In genomic region chr10:79602953-79603352, GRCh38 we compare ENCODE assay signal across 28 cellular contexts. TPM values are rescaled to one million over a fixed set of nuclear protein-coding genes. Genes with fewer than 3 reads are reported as not detected.
"Had no signal": no experiment of that assay in that cellular context is flagged by ENCODE, and none has a peak within 500 bp of the region (broad histone marks: within the 10 kb centered on the region; RNA-seq: fewer than 3 reads in every experiment).

No MANE protein-coding gene starts in this region.

- H3K27ac Mint-ChIP-seq: activated CD4-positive, alpha-beta memory T cell treated with anti-CD3 and anti-CD28 coated beads, Interleukin-2, amount 10 ng/mL, durations not matched to agents 7 days and 5 days; activated CD4-positive, alpha-beta T cell treated with anti-CD3 and anti-CD28 coated beads, Interleukin-2, amount 10 ng/mL, durations not matched to agents 7 days and 5 days; activated naive CD8-positive, alpha-beta T cell treated with anti-CD3 and anti-CD28 coated beads, Interleukin-2, amount 10 ng/mL, durations not matched to agents 7 days and 5 days; activated T-cell treated with anti-CD3 and anti-CD28 coated beads, Interleukin-2, amount 50 U/mL, for 72 hours; activated T-helper 2 cell treated with anti-CD3 and anti-CD28 coated beads, Interferon-gamma antibody, Interleukin-2, Interleukin-4, amounts not matched to agents 10 μg/mL and 5 μg/mL and 100 μg/mL, durations not matched to agents 14 hours and 24 hours and 36 hours; T-helper 1 cell treated with Interleukin-12 subunit alpha and Interleukin-12 subunit beta and Interleukin-4 antibody, amounts not matched to agents 30 μg/mL and 1 μg/mL, for 36 hours had no signal

- ATAC-seq: activated T-cell treated with anti-CD3 and anti-CD28 coated beads, Interleukin-2, amount 50 U/mL, for 72 hours had no signal

- DNase-seq: activated CD4-positive, alpha-beta memory T cell treated with anti-CD3 and anti-CD28 coated beads, Interleukin-2, amount 10 ng/mL, durations not matched to agents 7 days and 5 days; activated CD4-positive, alpha-beta T cell treated with anti-CD3 and anti-CD28 coated beads for 1 hour; activated CD4-positive, alpha-beta T cell treated with anti-CD3 and anti-CD28 coated beads, Interleukin-2, amount 10 ng/mL, durations not matched to agents 7 days and 5 days; activated naive CD4-positive, alpha-beta T cell treated with anti-CD3 and anti-CD28 coated beads, Interleukin-2, amount 50 U/mL, for 16 hours; activated naive CD8-positive, alpha-beta T cell treated with anti-CD3 and anti-CD28 coated beads, Interleukin-2, amount 10 ng/mL, durations not matched to agents 7 days and 5 days; activated T-cell treated with anti-CD3 and anti-CD28 coated beads, Interleukin-2, amount 50 U/mL, for 72 hours; adrenal gland; anterior cingulate cortex; central memory CD4-positive, alpha-beta T cell; KBM-7; NCI-H1092 treated with DMSO at 0.1 percent for 48 hours; NCI-H1417 treated with DMSO at 0.1 percent for 48 hours; NCI-H1694; NCI-H2029; NCI-H2107; NCI-H446; NCI-H748 treated with DMSO at 0.1 percent for 48 hours; NK-92 treated with Interleukin-12 subunit alpha and Interleukin-12 subunit beta, amount 100 ng/mL, for 24 hours; SHP77 treated with DMSO at 0.1 percent for 48 hours had no signal

- H3K4me3 Mint-ChIP-seq: activated CD4-positive, alpha-beta memory T cell treated with anti-CD3 and anti-CD28 coated beads, Interleukin-2, amount 10 ng/mL, durations not matched to agents 7 days and 5 days; activated CD4-positive, alpha-beta T cell treated with anti-CD3 and anti-CD28 coated beads, Interleukin-2, amount 10 ng/mL, durations not matched to agents 7 days and 5 days; activated naive CD8-positive, alpha-beta T cell treated with anti-CD3 and anti-CD28 coated beads, Interleukin-2, amount 10 ng/mL, durations not matched to agents 7 days and 5 days; activated T-cell treated with anti-CD3 and anti-CD28 coated beads, Interleukin-2, amount 50 U/mL, for 72 hours; T-helper 1 cell treated with Interleukin-12 subunit alpha and Interleukin-12 subunit beta and Interleukin-4 antibody, amounts not matched to agents 30 μg/mL and 1 μg/mL, for 36 hours had no signal

- H3K9me3 ChIP-seq: adrenal gland had no signal

- H3K27ac ChIP-seq: adrenal gland, Peyer's patch had no signal

- H3K4me3 ChIP-seq: adrenal gland, Peyer's patch had no signal

- H3K27me3 ChIP-seq: adrenal gland, Peyer's patch had no signal

- H3K4me1 ChIP-seq: adrenal gland, Peyer's patch had no signal

- H3K36me3 ChIP-seq: adrenal gland, Peyer's patch had no signal

- H3K4me1 Mint-ChIP-seq: activated CD4-positive, alpha-beta memory T cell treated with anti-CD3 and anti-CD28 coated beads, Interleukin-2, amount 10 ng/mL, durations not matched to agents 7 days and 5 days; activated CD4-positive, alpha-beta T cell treated with anti-CD3 and anti-CD28 coated beads, Interleukin-2, amount 10 ng/mL, durations not matched to agents 7 days and 5 days had no signal

RNA-seq across cellular contexts. Expression of gene SFTPA1, which starts 7.8 kb away (rescaled TPM):
- total RNA-seq: activated CD4-positive, alpha-beta memory T cell treated with anti-CD3 and anti-CD28 coated beads, Interleukin-2, amount 10 ng/mL, durations not matched to agents 7 days and 5 days; activated CD4-positive, alpha-beta T cell treated with anti-CD3 and anti-CD28 coated beads, Interleukin-2, amount 10 ng/mL, durations not matched to agents 7 days and 5 days; activated CD8-positive, alpha-beta memory T cell treated with anti-CD3 and anti-CD28 coated beads for 36 hours; activated naive CD8-positive, alpha-beta T cell treated with anti-CD3 and anti-CD28 coated beads, Interleukin-2, amount 10 ng/mL, durations not matched to agents 7 days and 5 days; activated T-cell treated with anti-CD3 and anti-CD28 coated beads, Interleukin-2, amount 50 U/mL, for 72 hours; activated T-helper 2 cell treated with anti-CD3 and anti-CD28 coated beads, Interferon-gamma antibody, Interleukin-2, Interleukin-4, amounts not matched to agents 10 μg/mL and 5 μg/mL and 100 μg/mL, durations not matched to agents 14 hours and 24 hours and 36 hours; bronchial epithelial cell; chondrocyte; LHCN-M2; M059J; Peyer's patch; SK-MEL-5 had no signal

RNA-seq across cellular contexts. Expression of gene SFTPA2, which starts 42.7 kb away (rescaled TPM):
- total RNA-seq: activated CD4-positive, alpha-beta memory T cell treated with anti-CD3 and anti-CD28 coated beads, Interleukin-2, amount 10 ng/mL, durations not matched to agents 7 days and 5 days; activated CD4-positive, alpha-beta T cell treated with anti-CD3 and anti-CD28 coated beads, Interleukin-2, amount 10 ng/mL, durations not matched to agents 7 days and 5 days; activated CD8-positive, alpha-beta memory T cell treated with anti-CD3 and anti-CD28 coated beads for 36 hours; activated naive CD8-positive, alpha-beta T cell treated with anti-CD3 and anti-CD28 coated beads, Interleukin-2, amount 10 ng/mL, durations not matched to agents 7 days and 5 days; activated T-cell treated with anti-CD3 and anti-CD28 coated beads, Interleukin-2, amount 50 U/mL, for 72 hours; activated T-helper 2 cell treated with anti-CD3 and anti-CD28 coated beads, Interferon-gamma antibody, Interleukin-2, Interleukin-4, amounts not matched to agents 10 μg/mL and 5 μg/mL and 100 μg/mL, durations not matched to agents 14 hours and 24 hours and 36 hours; bronchial epithelial cell; chondrocyte; LHCN-M2; M059J; Peyer's patch; SK-MEL-5 had no signal
